1 cellular context compared by ENCODE assay signal in genomic region chr19:3366761-3367571, GRCh38.
TF ChIP-seq lines count a peak whose summit lies in the region.

No MANE protein-coding gene starts in this region.

TF ChIP-seq in HEK293, 187 proteins besides CTCF, POLR2A, EP300 and RAD21 (continued from another document and continues in another):
- TF ChIP-seq PRDM10 (tag by site-specific recombination; IDR thresholded peaks at IDR 0.05) (peak; percentile 63), KLF1 (tag by site-specific recombination; IDR thresholded peaks at IDR 0.05) (peak; percentile 9; the same call in 1 of the 2 replicates), ZXDB (tag by site-specific recombination; IDR thresholded peaks at IDR 0.05) (peak; percentile 73), ZNF610 (tag by site-specific recombination; IDR thresholded peaks at IDR 0.05; ENCODE audit: borderline replicate concordance) (0 out of 2 replicates have a peak, but pooled peaks have one; percentile 31), ZSCAN4 (tag by site-specific recombination; IDR thresholded peaks at IDR 0.05) (no peak), TCF7L2 (IDR thresholded peaks at IDR 0.05; ENCODE audit: borderline replicate concordance, low read depth, low read length) (no peak), ZNF394 (tag by site-specific recombination; IDR thresholded peaks at IDR 0.05; ENCODE audit: borderline replicate concordance) (peak; percentile 18; the same call in 1 of the 2 replicates), GLIS1 (tag by site-specific recombination; IDR thresholded peaks at IDR 0.05) (peak; percentile 91), ZNF639 (tag by site-specific recombination; IDR thresholded peaks at IDR 0.05) (0 out of 2 replicates have a peak, but pooled peaks have one; percentile 28), ZNF449 (tag by site-specific recombination; IDR thresholded peaks at IDR 0.05) (no peak), ZBTB10 (tag by site-specific recombination; IDR thresholded peaks at IDR 0.05) (peak; percentile 97), ZNF423 (tag by site-specific recombination; IDR thresholded peaks at IDR 0.05) (no peak), ZBTB11 (tag by site-specific recombination; conservative IDR thresholded peaks at IDR 0.05; ENCODE audit: low read depth) (peak; percentile 33; the same call in 1 of the 2 replicates), ZNF704 (tag by site-specific recombination; IDR thresholded peaks at IDR 0.05) (no peak), ZNF335 (tag by site-specific recombination; conservative IDR thresholded peaks at IDR 0.05) (peak; percentile 77), ZNF2 (tag by site-specific recombination; IDR thresholded peaks at IDR 0.05) (peak; percentile 47; the same call in 1 of the 2 replicates), ZBTB6 (tag by site-specific recombination; IDR thresholded peaks at IDR 0.05) (peak; percentile 76; the same call in 1 of the 2 replicates), GLI4 (tag by site-specific recombination; IDR thresholded peaks at IDR 0.05) (no peak), ZBTB48 (tag by site-specific recombination; IDR thresholded peaks at IDR 0.05) (peak; percentile 43; the same call in 1 of the 2 replicates), ZBTB26 (tag by site-specific recombination; optimal IDR thresholded peaks at IDR 0.05) (peak; percentile 64), ZFHX2 (tag by site-specific recombination; conservative IDR thresholded peaks at IDR 0.05) (peak; percentile 63), ZNF561 (tag by site-specific recombination; IDR thresholded peaks at IDR 0.05; ENCODE audit: borderline replicate concordance) (no peak), KLF17 (tag by site-specific recombination; IDR thresholded peaks at IDR 0.05) (peak; percentile 76), GLIS2 (tag by site-specific recombination; IDR thresholded peaks at IDR 0.05) (peak; percentile 93), KLF10 (tag by site-specific recombination; IDR thresholded peaks at IDR 0.05) (peak; percentile 45; the same call in 1 of the 2 replicates), ZNF341 (tag by site-specific recombination; IDR thresholded peaks at IDR 0.05; ENCODE audit: low read depth) (0 out of 2 replicates have a peak, but pooled peaks have one; percentile 19), ZNF324 (tag by site-specific recombination; IDR thresholded peaks at IDR 0.05) (peak; percentile 31; the same call in 1 of the 2 replicates), EGR2 (tag by site-specific recombination; IDR thresholded peaks at IDR 0.05; ENCODE audit: low read depth) (0 out of 2 replicates have a peak, but pooled peaks have one; percentile 46), ZNF692 (tag by site-specific recombination; IDR thresholded peaks at IDR 0.05) (peak; percentile 52; the same call in 1 of the 2 replicates), BCL11B (tag by site-specific recombination; IDR thresholded peaks at IDR 0.05; ENCODE audit: low read depth) (0 out of 2 replicates have a peak, but pooled peaks have one; percentile 56), ZNF169 (tag by site-specific recombination; IDR thresholded peaks at IDR 0.05) (no peak)
